In the genomic region with DNA sequence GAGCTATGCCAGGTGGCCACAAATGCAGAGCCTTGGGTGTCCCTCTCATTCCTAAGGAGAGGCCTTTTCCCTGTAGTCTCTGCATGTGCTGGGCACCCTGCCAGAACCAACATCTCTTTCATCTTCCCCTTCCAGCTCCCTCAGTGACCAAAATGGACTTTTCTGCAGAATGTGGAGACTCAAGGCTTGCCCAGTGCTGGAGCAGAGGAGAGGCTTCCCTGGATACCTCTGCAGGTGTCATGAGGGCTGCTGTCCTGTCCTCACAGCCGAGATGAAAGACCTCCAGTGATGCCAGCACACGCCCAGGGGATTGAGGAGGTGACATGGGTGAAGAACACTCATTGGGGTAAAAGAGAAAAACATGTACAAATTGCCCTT, we compare ENCODE assay signal across 23 cellular contexts.
"Had no signal": no experiment of that assay in that cellular context is flagged by ENCODE, and none has a peak within 500 bp of the region (broad histone marks: within the 10 kb centered on the region; RNA-seq: fewer than 3 reads in every experiment).

No MANE protein-coding gene starts in this region.

- H3K36me3 ChIP-seq: ascending aorta, brain microvascular endothelial cell, colonic mucosa, WERI-Rb-1 had no signal

- H3K4me1 ChIP-seq: ascending aorta, colonic mucosa had no signal

- H3K27ac ChIP-seq: ascending aorta, brain microvascular endothelial cell, colonic mucosa, WERI-Rb-1 had no signal

- H3K4me3 ChIP-seq: ascending aorta, colonic mucosa had no signal

- DNase-seq: activated B cell treated with CpG ODN at 0.5 μM for 24 hours; activated CD4-positive, alpha-beta T cell treated with anti-CD3 and anti-CD28 coated beads for 48 hours; activated CD4-positive, alpha-beta T cell treated with anti-CD3 and anti-CD28 coated beads, Interleukin-2, amount 50 U/mL, for 1 hour; activated CD4-positive, alpha-beta T cell treated with anti-CD3 and anti-CD28 coated beads, Interleukin-2, amount 50 U/mL, for 48 hours; activated CD8-positive, alpha-beta memory T cell treated with anti-CD3 and anti-CD28 coated beads for 24 hours; activated CD8-positive, alpha-beta T cell treated with anti-CD3 and anti-CD28 coated beads for 36 hours; activated gamma-delta T cell; activated naive CD4-positive, alpha-beta T cell; activated naive CD4-positive, alpha-beta T cell treated with anti-CD3 and anti-CD28 coated beads, Interleukin-2, amount 10 ng/mL, durations not matched to agents 7 days and 5 days; activated naive CD8-positive, alpha-beta T cell treated with anti-CD3 and anti-CD28 coated beads, Interleukin-2, amount 10 ng/mL, durations not matched to agents 7 days and 5 days; activated T-cell treated with anti-CD3 and anti-CD28 coated beads, Interleukin-2, amount 50 U/mL, for 4 hours; brain microvascular endothelial cell; caudate nucleus; colonic mucosa; dermis blood vessel endothelial cell; effector CD4-positive, alpha-beta T cell; effector memory CD8-positive, alpha-beta T cell; foreskin fibroblast; T-helper 1 cell; T-helper 17 cell; T1000; WERI-Rb-1 had no signal

- H3K9me3 ChIP-seq: ascending aorta, colonic mucosa had no signal

- H3K27me3 ChIP-seq: ascending aorta, brain microvascular endothelial cell, colonic mucosa had no signal
